20 cellular contexts compared by ENCODE assay signal in the genomic region with DNA sequence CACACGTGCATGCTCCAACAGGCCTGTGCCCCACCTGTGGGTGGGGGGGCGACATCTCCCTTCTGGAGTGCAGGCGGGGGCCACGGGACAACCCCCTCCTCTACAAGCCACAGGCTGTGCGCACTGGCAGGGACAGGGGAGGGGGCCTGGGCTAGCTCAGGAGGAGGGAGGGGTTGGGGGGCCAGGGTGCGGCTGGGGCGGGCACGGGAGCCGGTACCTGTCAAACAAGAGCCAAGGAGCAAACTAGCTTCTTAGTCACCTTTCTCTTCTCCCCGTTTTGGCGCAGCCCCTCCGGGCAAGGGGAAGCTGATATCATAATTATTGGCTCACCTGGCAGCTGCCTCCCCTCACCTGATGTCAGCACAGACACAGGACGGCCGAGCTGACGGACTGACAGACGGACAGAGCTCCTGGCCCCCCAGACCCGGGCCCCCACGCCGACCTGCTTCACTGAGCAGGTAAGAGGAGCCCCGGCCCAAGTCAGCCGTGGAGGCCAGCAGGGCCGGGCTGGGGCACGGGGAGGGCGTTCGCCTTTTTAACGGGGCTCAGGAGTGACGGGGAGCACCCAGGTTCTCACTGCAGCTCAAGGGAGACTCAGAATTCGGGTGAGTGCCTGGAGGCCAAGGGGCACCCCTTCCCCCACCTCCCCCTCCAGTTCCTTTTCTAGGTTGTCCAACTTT. TPM values are rescaled to one million over a fixed set of nuclear protein-coding genes. Genes with fewer than 3 reads are reported as not detected.
"Had no signal": no experiment of that assay in that cellular context is flagged by ENCODE, and none has a peak within 500 bp of the region (broad histone marks: within the 10 kb centered on the region; RNA-seq: fewer than 3 reads in every experiment).

A gene with protein sequence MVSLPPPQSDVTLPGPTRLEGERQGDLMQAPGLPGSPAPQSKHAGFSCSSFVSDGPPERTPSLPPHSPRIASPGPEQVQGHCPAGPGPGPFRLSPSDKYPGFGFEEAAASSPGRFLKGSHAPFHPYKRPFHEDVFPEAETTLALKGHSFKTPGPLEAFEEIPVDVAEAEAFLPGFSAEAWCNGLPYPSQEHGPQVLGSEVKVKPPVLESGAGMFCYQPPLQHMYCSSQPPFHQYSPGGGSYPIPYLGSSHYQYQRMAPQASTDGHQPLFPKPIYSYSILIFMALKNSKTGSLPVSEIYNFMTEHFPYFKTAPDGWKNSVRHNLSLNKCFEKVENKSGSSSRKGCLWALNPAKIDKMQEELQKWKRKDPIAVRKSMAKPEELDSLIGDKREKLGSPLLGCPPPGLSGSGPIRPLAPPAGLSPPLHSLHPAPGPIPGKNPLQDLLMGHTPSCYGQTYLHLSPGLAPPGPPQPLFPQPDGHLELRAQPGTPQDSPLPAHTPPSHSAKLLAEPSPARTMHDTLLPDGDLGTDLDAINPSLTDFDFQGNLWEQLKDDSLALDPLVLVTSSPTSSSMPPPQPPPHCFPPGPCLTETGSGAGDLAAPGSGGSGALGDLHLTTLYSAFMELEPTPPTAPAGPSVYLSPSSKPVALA (plus strand): TSS at position 363 of the 680 bp plus-strand sequence. CDS start 17,622 bp downstream, outside the sequence.

- H3K9me3 Mint-ChIP-seq: activated naive CD4-positive, alpha-beta T cell treated with anti-CD3 and anti-CD28 coated beads, Interleukin-2, amount 50 U/mL, for 72 hours; brain; endodermal cell had no signal

- H3K27ac ChIP-seq: esophagus muscularis mucosa, heart right ventricle, stomach, thyroid gland had no signal

- H3K27ac Mint-ChIP-seq: activated naive CD4-positive, alpha-beta T cell treated with anti-CD3 and anti-CD28 coated beads, Interleukin-2, amount 50 U/mL, for 72 hours; endodermal cell; T-helper 17 cell had no signal

- H3K27me3 ChIP-seq: thyroid gland had no signal

- H3K36me3 ChIP-seq: esophagus muscularis mucosa, heart right ventricle, stomach, thyroid gland had no signal

- ATAC-seq: activated naive CD4-positive, alpha-beta T cell treated with anti-CD3 and anti-CD28 coated beads, Interleukin-2, amount 50 U/mL, for 72 hours; heart right ventricle; left ventricle myocardium superior; T-helper 17 cell had no signal

- H3K4me3 Mint-ChIP-seq: brain, endodermal cell, T-helper 17 cell had no signal

- H3K4me1 Mint-ChIP-seq: T-helper 17 cell had no signal

- H3K36me3 Mint-ChIP-seq: activated naive CD4-positive, alpha-beta T cell treated with anti-CD3 and anti-CD28 coated beads, Interleukin-2, amount 50 U/mL, for 72 hours; brain had no signal

- DNase-seq: activated CD4-positive, alpha-beta T cell treated with anti-CD3 and anti-CD28 coated beads, Interleukin-2, amount 50 U/mL, for 1 hour; activated T-cell treated with anti-CD3 and anti-CD28 coated beads for 4 hours; amniotic stem cell; cerebellar nuclear complex; dermis blood vessel endothelial cell; endodermal cell; foreskin fibroblast; heart right ventricle; left ventricle myocardium superior; retina; stomach; T-helper 17 cell had no signal

- H3K9me3 ChIP-seq: esophagus muscularis mucosa, heart right ventricle, stomach, thyroid gland had no signal

- H3K4me3 ChIP-seq: esophagus muscularis mucosa, heart right ventricle, stomach, thyroid gland had no signal

RNA-seq across cellular contexts. Expression of the gene that starts here (rescaled TPM):
- total RNA-seq: activated CD8-positive, alpha-beta memory T cell treated with anti-CD3 and anti-CD28 coated beads for 36 hours; activated naive CD4-positive, alpha-beta T cell treated with anti-CD3 and anti-CD28 coated beads, Interleukin-2, amount 50 U/mL, for 72 hours; dermis blood vessel endothelial cell; endodermal cell; esophagus muscularis mucosa; heart right ventricle; kidney epithelial cell; left ventricle myocardium superior; mesenteric fat pad; skeletal muscle tissue; T-helper 17 cell had no signal
